14 cellular contexts compared by ENCODE assay signal in the genomic region with DNA sequence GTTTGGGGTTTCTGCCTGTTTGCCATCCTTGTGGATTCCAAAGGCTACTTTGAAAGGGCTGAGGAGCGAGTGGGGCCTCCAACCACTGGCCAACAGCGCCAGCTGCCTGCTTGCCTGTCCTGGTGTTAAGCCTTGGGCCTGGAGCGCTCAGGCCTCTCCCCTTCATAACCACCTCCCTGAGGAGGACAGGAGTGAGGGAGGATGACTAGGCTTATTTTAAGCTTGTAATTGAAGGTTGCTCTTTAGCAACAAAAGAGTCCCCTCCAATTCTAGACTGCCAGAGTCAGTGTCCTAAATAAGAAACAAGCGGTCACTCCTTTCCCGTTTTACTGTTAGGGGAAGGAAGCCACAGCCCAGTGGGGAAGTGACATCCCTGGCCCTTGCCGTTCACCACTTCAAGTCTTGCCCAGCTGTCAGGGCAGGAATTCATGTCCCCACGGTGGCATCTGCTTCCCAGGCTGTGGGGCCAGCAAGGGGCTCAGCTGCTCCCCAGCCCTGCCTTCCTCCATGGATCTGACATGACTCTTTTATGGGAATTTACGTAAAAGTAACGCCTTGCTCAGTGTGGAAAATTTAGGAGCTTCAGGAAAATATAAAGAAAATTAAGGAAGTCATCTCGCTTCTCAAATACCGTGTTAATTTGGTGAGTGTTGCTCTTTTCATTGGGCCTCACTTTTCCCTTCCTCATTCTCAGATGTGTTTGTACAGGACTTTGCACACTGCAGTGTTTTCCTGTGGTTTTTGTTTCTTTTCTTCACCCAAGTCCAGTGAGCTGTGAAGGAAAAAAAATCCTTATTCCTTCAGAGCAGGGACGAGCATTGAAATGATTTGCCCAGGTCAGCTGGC. TPM values are rescaled to one million over a fixed set of nuclear protein-coding genes. Genes with fewer than 3 reads are reported as not detected.
A peak's percentile ranks its signal among the peaks of the same experiment; 100 is the strongest.
DNase-seq lines count a peak whose midpoint lies in the region; ATAC-seq and TF ChIP-seq lines count a peak whose summit lies in the region.
"Had no signal": no experiment of that assay in that cellular context is flagged by ENCODE, and none has a peak within 500 bp of the region (broad histone marks: within the 10 kb centered on the region; RNA-seq: fewer than 3 reads in every experiment).

No MANE protein-coding gene starts in this region.

- H3K9me3 ChIP-seq in gastroesophageal sphincter (peaks cover 0 to 11% (median 0%) of the 10 kb centered on the region in 3 donors), thymus (ENCODE audit: control insufficient read depth) (no peaks in the 10 kb centered on the region), mesenchymal stem cell (ENCODE audit: control insufficient read depth, low read length) (peaks cover 6% of the 10 kb centered on the region)

- H3K36me3 ChIP-seq in gastroesophageal sphincter (peaks cover 0 to 23% of the 10 kb centered on the region in 2 donors), thymus (ENCODE audit: control insufficient read depth, insufficient read depth) (peaks cover 5% of the 10 kb centered on the region), mesenchymal stem cell (ENCODE audit: control insufficient read depth in 1 of 2, insufficient read depth in 2 of 2, low read depth in 1 of 2, low read length in 2 of 2) (peaks cover 22 to 23% of the 10 kb centered on the region in 2 experiments)

- H2AFZ ChIP-seq in mesenchymal stem cell (ENCODE audit: low read depth, low read length), result no peak overlapping the region

- no peak overlapping the region for H3K23ac ChIP-seq in mesenchymal stem cell (ENCODE audit: low read length in 2 of 2)

- no peak overlapping the region for H3K4me3 ChIP-seq in gastroesophageal sphincter
- no peak overlapping the region for H3K4me3 ChIP-seq in thymus (ENCODE audit: low read length)
- no peak overlapping the region for H3K4me3 ChIP-seq in mesenchymal stem cell (ENCODE audit: insufficient read depth in 1 of 2, low read depth in 1 of 2, low read length in 2 of 2)

- no peak for DNase-seq in RWPE1 (ENCODE audit: low spot score)
- peak; percentile 97 for DNase-seq in myocyte (ENCODE audit: low read depth)
- no peak for DNase-seq in osteocyte (ENCODE audit: extremely low spot score, unreplicated experiment)
- DNase-seq in mesenchymal stem cell, result no peak
- DNase-seq: activated CD8-positive, alpha-beta T cell treated with anti-CD3 and anti-CD28 coated beads, Interleukin-2, amount 10 ng/mL, durations not matched to agents 7 days and 5 days; activated naive CD4-positive, alpha-beta T cell treated with anti-CD3 and anti-CD28 coated beads, Interleukin-2, amount 50 U/mL, for 16 hours; NCI-H1436; NCI-H82; stimulated activated CD4-positive, alpha-beta T cell treated with anti-CD3 and anti-CD28 coated beads, Interleukin-2, amount 100 ng/mL, for 48 hours; stimulated activated naive CD8-positive, alpha-beta T cell treated with anti-CD3 and anti-CD28 coated beads, Interleukin-15, amount 100 ng/mL, for 72 hours had no signal

- H3K27ac Mint-ChIP-seq in osteocyte (ENCODE audit: unreplicated experiment), result no peak overlapping the region
- H3K27ac Mint-ChIP-seq: activated CD8-positive, alpha-beta T cell treated with anti-CD3 and anti-CD28 coated beads, Interleukin-2, amount 10 ng/mL, durations not matched to agents 7 days and 5 days had no signal

- peaks cover 5% of the 10 kb centered on the region for H3K36me3 Mint-ChIP-seq in osteocyte (ENCODE audit: unreplicated experiment)

- H2BK5ac ChIP-seq in mesenchymal stem cell (ENCODE audit: low read depth, low read length, poor library complexity, severe bottlenecking), result no peak overlapping the region

- WGBS in gastroesophageal sphincter (ENCODE audit: low coverage in 1 of 2), 2 donors, result 67 to 83% methylated on average over 7 to 9 of the region's 12 CpGs
- WGBS in thymus, result 57% methylated on average over 12 of the region's 12 CpGs
- WGBS in mesenchymal stem cell, result 88% methylated on average over 11 of the region's 12 CpGs

- peaks cover 10% of the 10 kb centered on the region for H3K79me1 ChIP-seq in mesenchymal stem cell (replicated peaks; ENCODE audit: low read length, poor library complexity, severe bottlenecking)

- no peaks in the 10 kb centered on the region for H3K27me3 Mint-ChIP-seq in osteocyte (ENCODE audit: unreplicated experiment)

- H3K4me2 ChIP-seq in mesenchymal stem cell (ENCODE audit: low read length, poor library complexity, severe bottlenecking), result no peak overlapping the region

- H3K18ac ChIP-seq in mesenchymal stem cell (ENCODE audit: low read depth in 1 of 2, low read length in 2 of 2), result no peak overlapping the region

- H2BK15ac ChIP-seq in mesenchymal stem cell (ENCODE audit: low read depth, poor library complexity, severe bottlenecking), result no peak overlapping the region

- peaks cover 0 to under 1% (median 0%) of the 10 kb centered on the region in 3 donors for H3K4me1 ChIP-seq in gastroesophageal sphincter
- no peaks in the 10 kb centered on the region for H3K4me1 ChIP-seq in thymus (ENCODE audit: control insufficient read depth, insufficient read depth, low read length)
- peaks cover 13% of the 10 kb centered on the region for H3K4me1 ChIP-seq in mesenchymal stem cell (ENCODE audit: control insufficient read depth, insufficient read depth, low read depth, low read length)

- no peak for TF ChIP-seq EP300 in gastroesophageal sphincter (IDR thresholded peaks at IDR 0.05)

- no peak overlapping the region for H3K14ac ChIP-seq in mesenchymal stem cell (ENCODE audit: low read length in 2 of 2)

- no peak overlapping the region for H2BK120ac ChIP-seq in mesenchymal stem cell (ENCODE audit: low read depth, low read length)

- H3K27me3 ChIP-seq in gastroesophageal sphincter (no peaks in the 10 kb centered on the region), thymus (ENCODE audit: control insufficient read depth, insufficient read depth) (no peaks in the 10 kb centered on the region), mesenchymal stem cell (ENCODE audit: control insufficient read depth in 1 of 2, insufficient read depth in 1 of 2, low read length in 2 of 2) (peaks cover 0 to 3% of the 10 kb centered on the region in 2 experiments)

- H4K8ac ChIP-seq in mesenchymal stem cell (ENCODE audit: low read length), result no peak overlapping the region

- no peaks in the 10 kb centered on the region for H3K9me3 Mint-ChIP-seq in osteocyte (ENCODE audit: unreplicated experiment)

- ATAC-seq in gastroesophageal sphincter, result peak; percentile 47
- no peak for ATAC-seq in HG02759 (IDR thresholded peaks at IDR 0.05; ENCODE audit: unreplicated experiment)
- ATAC-seq in GM21447 (IDR thresholded peaks at IDR 0.05; ENCODE audit: unreplicated experiment), result no peak
- ATAC-seq: activated CD8-positive, alpha-beta T cell treated with anti-CD3 and anti-CD28 coated beads, Interleukin-2, amount 10 ng/mL, durations not matched to agents 7 days and 5 days had no signal

- H3K4me1 Mint-ChIP-seq in osteocyte (ENCODE audit: unreplicated experiment), result peaks cover 16% of the 10 kb centered on the region
- H3K4me1 Mint-ChIP-seq: stimulated activated naive CD8-positive, alpha-beta T cell treated with anti-CD3 and anti-CD28 coated beads, Interleukin-15, amount 100 ng/mL, for 72 hours had no signal

- POLR2A ChIA-PET in RWPE1 (lab: Yijun Ruan, JAX; ENCODE audit: low non-redundant PET), result no interaction called here

- H2BK12ac ChIP-seq in mesenchymal stem cell (ENCODE audit: low read length in 2 of 2), result no peak overlapping the region

- no peak overlapping the region for H3K4me3 Mint-ChIP-seq in osteocyte (ENCODE audit: unreplicated experiment)
- H3K4me3 Mint-ChIP-seq: activated CD8-positive, alpha-beta T cell treated with anti-CD3 and anti-CD28 coated beads, Interleukin-2, amount 10 ng/mL, durations not matched to agents 7 days and 5 days; stimulated activated naive CD8-positive, alpha-beta T cell treated with anti-CD3 and anti-CD28 coated beads, Interleukin-15, amount 100 ng/mL, for 72 hours had no signal

- TF ChIP-seq POLR2A in gastroesophageal sphincter (IDR thresholded peaks at IDR 0.05), result no peak

- H2AK5ac ChIP-seq in mesenchymal stem cell (ENCODE audit: low read length, severe bottlenecking), result no peak overlapping the region

- no peak overlapping the region for H3K9ac ChIP-seq in mesenchymal stem cell (ENCODE audit: low read length)

- H3K27ac ChIP-seq in RWPE1 (peak overlapping the region; percentile 41), gastroesophageal sphincter (peak overlapping the region in 3 of 4 donors; percentile 29 to 53 (median 41)), thymus (ENCODE audit: low read depth) (peak overlapping the region; percentile 3), mesenchymal stem cell (ENCODE audit: low read length, poor library complexity, severe bottlenecking) (no peak overlapping the region)

- CTCF ChIA-PET in RWPE1 (lab: Yijun Ruan, JAX), result interaction anchor here (0.7 kb wide), 1 partner anchor 45 kb away, joined by 4 read pairs; no protein-coding TSS in a partner anchor

- no peak overlapping the region for H4K91ac ChIP-seq in mesenchymal stem cell (ENCODE audit: low read length)

- TF ChIP-seq CTCF in RWPE1 (conservative IDR thresholded peaks at IDR 0.05; ENCODE audit: low read depth) (no peak), gastroesophageal sphincter (IDR thresholded peaks at IDR 0.05) (no peak), osteocyte (IDR thresholded peaks at IDR 0.05) (no peak)

- no peak overlapping the region for H3K4ac ChIP-seq in mesenchymal stem cell (ENCODE audit: low read depth in 1 of 2, low read length in 2 of 2)

RNA-seq across cellular contexts. Expression of a gene that starts 57.8 kb away (rescaled TPM):
- total RNA-seq in gastroesophageal sphincter (10 to 100 TPM; 34.2 to 61.4 (median 46.0) TPM), myocyte (68.2 and 74.2 TPM in 2 replicates), osteocyte (183 and 204 TPM in 2 replicates)
- 94.1 TPM for polyA plus RNA-seq in myocyte (2012)
- polyA plus RNA-seq in thymus, result 38.9 TPM
- 178 TPM for polyA plus RNA-seq in mesenchymal stem cell (2013, experiment 1 of 2)
- 181 TPM for polyA plus RNA-seq in mesenchymal stem cell (2013, experiment 2 of 2)
